In genomic region chr17:66829386-66829864, GRCh38 we compare ENCODE assay signal across 1 cellular context.
TF ChIP-seq lines count a peak whose summit lies in the region.

No MANE protein-coding gene starts in this region.

TF ChIP-seq in WTC11, 78 proteins besides CTCF, POLR2A, EP300 and RAD21 (continued from another document):
- TF ChIP-seq ERG (CRISPR knock-in tag; IDR thresholded peaks at IDR 0.05) (no peak), ZNF281 (CRISPR knock-in tag; IDR thresholded peaks at IDR 0.05) (0 out of 2 replicates have a peak, but pooled peaks have one; percentile 30), ZNF512 (CRISPR knock-in tag; IDR thresholded peaks at IDR 0.05; ENCODE audit: borderline replicate concordance) (no peak), USF1 (CRISPR knock-in tag; IDR thresholded peaks at IDR 0.05) (peak; percentile 40; the same call in 1 of the 2 replicates), MLX (CRISPR knock-in tag; IDR thresholded peaks at IDR 0.05) (no peak), TP53 (CRISPR knock-in tag; IDR thresholded peaks at IDR 0.05) (no peak), ZNF416 (CRISPR knock-in tag; IDR thresholded peaks at IDR 0.05) (no peak), ZNF232 (CRISPR knock-in tag; IDR thresholded peaks at IDR 0.05) (0 out of 2 replicates have a peak, but pooled peaks have one; percentile 57), IRF1 (CRISPR knock-in tag; IDR thresholded peaks at IDR 0.05) (no peak)
